In genomic region chr12:31991815-31992214, GRCh38 we compare ENCODE assay signal across 17 cellular contexts. TPM values are rescaled to one million over a fixed set of nuclear protein-coding genes. Genes with fewer than 3 reads are reported as not detected.
DNase-seq lines count a peak whose midpoint lies in the region; ATAC-seq and TF ChIP-seq lines count a peak whose summit lies in the region.
"Had no signal": no experiment of that assay in that cellular context is flagged by ENCODE, and none has a peak within 500 bp of the region (broad histone marks: within the 10 kb centered on the region; RNA-seq: fewer than 3 reads in every experiment).

No MANE protein-coding gene starts in this region.

- peak; percentile 55 for ATAC-seq in activated CD8-positive, alpha-beta memory T cell treated with anti-CD3 and anti-CD28 coated beads, Interleukin-2, amount 10 ng/mL, durations not matched to agents 7 days and 5 days
- peak; percentile 45 for ATAC-seq in HG02759 (IDR thresholded peaks at IDR 0.05; ENCODE audit: unreplicated experiment)
- ATAC-seq in activated naive CD8-positive, alpha-beta T cell treated with anti-CD3 and anti-CD28 coated beads, Interleukin-2, amount 10 ng/mL, durations not matched to agents 7 days and 5 days (ENCODE audit: low read depth): peak; percentile 20
- ATAC-seq: HCT116 had no signal

- H3K27ac Mint-ChIP-seq in activated CD8-positive, alpha-beta memory T cell treated with anti-CD3 and anti-CD28 coated beads, Interleukin-2, amount 10 ng/mL, durations not matched to agents 7 days and 5 days: peak overlapping the region; percentile 93
- peak overlapping the region; percentile 93 for H3K27ac Mint-ChIP-seq in activated naive CD8-positive, alpha-beta T cell treated with anti-CD3 and anti-CD28 coated beads, Interleukin-2, amount 10 ng/mL, durations not matched to agents 7 days and 5 days
- H3K27ac Mint-ChIP-seq in progenitor cell of endocrine pancreas: peak overlapping the region; percentile 73

- H3K27me3 Mint-ChIP-seq in activated CD8-positive, alpha-beta memory T cell treated with anti-CD3 and anti-CD28 coated beads, Interleukin-2, amount 10 ng/mL, durations not matched to agents 7 days and 5 days: no peaks in the 10 kb centered on the region
- H3K27me3 Mint-ChIP-seq in activated naive CD8-positive, alpha-beta T cell treated with anti-CD3 and anti-CD28 coated beads, Interleukin-2, amount 10 ng/mL, durations not matched to agents 7 days and 5 days: no peaks in the 10 kb centered on the region
- no peaks in the 10 kb centered on the region for H3K27me3 Mint-ChIP-seq in progenitor cell of endocrine pancreas

- no peak for DNase-seq in activated CD8-positive, alpha-beta memory T cell treated with anti-CD3 and anti-CD28 coated beads, Interleukin-2, amount 10 ng/mL, durations not matched to agents 7 days and 5 days
- DNase-seq in activated CD8-positive, alpha-beta memory T cell treated with anti-CD3 and anti-CD28 coated beads, Interleukin-2, amount 50 U/mL, for 4 hours: no peak
- DNase-seq in activated naive CD8-positive, alpha-beta T cell treated with anti-CD3 and anti-CD28 coated beads, Interleukin-2, amount 10 ng/mL, durations not matched to agents 7 days and 5 days: no peak
- no peak for DNase-seq in progenitor cell of endocrine pancreas (ENCODE audit: low spot score, unreplicated experiment)
- DNase-seq in foreskin fibroblast: no peak
- no peak for DNase-seq in HT-29 (ENCODE audit: low spot score)
- DNase-seq in COLO668 (lab: John Stamatoyannopoulos, UW; ENCODE audit: unreplicated experiment): no peak
- DNase-seq: activated effector memory CD4-positive, alpha-beta T cell treated with anti-CD3 and anti-CD28 coated beads, Interleukin-2, amount 50 U/mL, for 16 hours; effector memory CD4-positive, alpha-beta T cell; NCI-H1694 treated with DMSO at 0.1 percent for 48 hours; NCI-H69; nucleus accumbens; Peyer's patch; sigmoid colon; stimulated activated CD4-positive, alpha-beta T cell treated with anti-CD3 and anti-CD28 coated beads, Interleukin-4, amount 100 ng/mL, for 1 hour had no signal

- no peak overlapping the region for H3K4me3 ChIP-seq in foreskin fibroblast (ENCODE audit: low read depth in 1 of 2, low read length in 2 of 2)
- H3K4me3 ChIP-seq: Peyer's patch, sigmoid colon had no signal

- H3K4me3 Mint-ChIP-seq in activated CD8-positive, alpha-beta memory T cell treated with anti-CD3 and anti-CD28 coated beads, Interleukin-2, amount 10 ng/mL, durations not matched to agents 7 days and 5 days: peak overlapping the region; percentile 49
- H3K4me3 Mint-ChIP-seq in activated naive CD8-positive, alpha-beta T cell treated with anti-CD3 and anti-CD28 coated beads, Interleukin-2, amount 10 ng/mL, durations not matched to agents 7 days and 5 days: peak overlapping the region; percentile 73
- no peak overlapping the region for H3K4me3 Mint-ChIP-seq in progenitor cell of endocrine pancreas (ENCODE audit: low read depth)

- TF ChIP-seq CTCF in progenitor cell of endocrine pancreas (IDR thresholded peaks at IDR 0.05; ENCODE audit: unreplicated experiment) (no peak), foreskin fibroblast (IDR thresholded peaks at IDR 0.05; ENCODE audit: low read depth, low read length) (no peak)

- H3K9me3 Mint-ChIP-seq in activated CD8-positive, alpha-beta memory T cell treated with anti-CD3 and anti-CD28 coated beads, Interleukin-2, amount 10 ng/mL, durations not matched to agents 7 days and 5 days (ENCODE audit: low read depth): peaks cover 8% of the 10 kb centered on the region
- H3K9me3 Mint-ChIP-seq in activated naive CD8-positive, alpha-beta T cell treated with anti-CD3 and anti-CD28 coated beads, Interleukin-2, amount 10 ng/mL, durations not matched to agents 7 days and 5 days: peaks cover 9% of the 10 kb centered on the region
- peaks cover 11% of the 10 kb centered on the region for H3K9me3 Mint-ChIP-seq in progenitor cell of endocrine pancreas (ENCODE audit: low read depth)

- CTCF ChIA-PET in activated CD8-positive, alpha-beta memory T cell treated with anti-CD3 and anti-CD28 coated beads, Interleukin-2, amount 10 ng/mL, durations not matched to agents 7 days and 5 days (lab: Charles Lee): interaction anchor here (0.8 to 1.8 kb wide), 7 partner anchors 10 to 264 kb away, joined by 3 to 7 read pairs (median 3); partner anchors contain the start of gene RESF1

- H3K4me1 Mint-ChIP-seq in activated CD8-positive, alpha-beta memory T cell treated with anti-CD3 and anti-CD28 coated beads, Interleukin-2, amount 10 ng/mL, durations not matched to agents 7 days and 5 days: peaks cover 45% of the 10 kb centered on the region
- H3K4me1 Mint-ChIP-seq in activated naive CD8-positive, alpha-beta T cell treated with anti-CD3 and anti-CD28 coated beads, Interleukin-2, amount 10 ng/mL, durations not matched to agents 7 days and 5 days: peaks cover 29% of the 10 kb centered on the region
- H3K4me1 Mint-ChIP-seq in progenitor cell of endocrine pancreas (ENCODE audit: low read depth): no peaks in the 10 kb centered on the region

- H3K36me3 Mint-ChIP-seq in activated CD8-positive, alpha-beta memory T cell treated with anti-CD3 and anti-CD28 coated beads, Interleukin-2, amount 10 ng/mL, durations not matched to agents 7 days and 5 days: peaks cover 82% of the 10 kb centered on the region
- peaks cover 74% of the 10 kb centered on the region for H3K36me3 Mint-ChIP-seq in activated naive CD8-positive, alpha-beta T cell treated with anti-CD3 and anti-CD28 coated beads, Interleukin-2, amount 10 ng/mL, durations not matched to agents 7 days and 5 days
- H3K36me3 Mint-ChIP-seq in progenitor cell of endocrine pancreas (ENCODE audit: insufficient read depth): peaks cover 68% of the 10 kb centered on the region

- POLR2A ChIA-PET in activated naive CD8-positive, alpha-beta T cell treated with anti-CD3 and anti-CD28 coated beads, Interleukin-2, amount 10 ng/mL, durations not matched to agents 7 days and 5 days (lab: Charles Lee): interaction anchor here (0.5 to 1.3 kb wide), 4 partner anchors 9 to 32 kb away, joined by 3 to 7 read pairs (median 6); no protein-coding TSS in a partner anchor

RNA-seq across cellular contexts. Expression of gene RESF1, which starts 32.6 kb away (rescaled TPM):
- 100 to 1,000 TPM; 110 to 137 TPM for total RNA-seq in activated CD8-positive, alpha-beta memory T cell treated with anti-CD3 and anti-CD28 coated beads, Interleukin-2, amount 10 ng/mL, durations not matched to agents 7 days and 5 days
- 100 to 1,000 TPM; 252 to 261 TPM for total RNA-seq in activated naive CD8-positive, alpha-beta T cell treated with anti-CD3 and anti-CD28 coated beads, Interleukin-2, amount 10 ng/mL, durations not matched to agents 7 days and 5 days
- 270 and 287 TPM in 2 replicates for total RNA-seq in progenitor cell of endocrine pancreas
- total RNA-seq in HT-29 (2014; rRNA removed; shearing (Covaris generic)): 11.0 and 12.1 TPM in 2 replicates
